Comparison of ENCODE assay signal across 1 cellular context in the genomic region with DNA sequence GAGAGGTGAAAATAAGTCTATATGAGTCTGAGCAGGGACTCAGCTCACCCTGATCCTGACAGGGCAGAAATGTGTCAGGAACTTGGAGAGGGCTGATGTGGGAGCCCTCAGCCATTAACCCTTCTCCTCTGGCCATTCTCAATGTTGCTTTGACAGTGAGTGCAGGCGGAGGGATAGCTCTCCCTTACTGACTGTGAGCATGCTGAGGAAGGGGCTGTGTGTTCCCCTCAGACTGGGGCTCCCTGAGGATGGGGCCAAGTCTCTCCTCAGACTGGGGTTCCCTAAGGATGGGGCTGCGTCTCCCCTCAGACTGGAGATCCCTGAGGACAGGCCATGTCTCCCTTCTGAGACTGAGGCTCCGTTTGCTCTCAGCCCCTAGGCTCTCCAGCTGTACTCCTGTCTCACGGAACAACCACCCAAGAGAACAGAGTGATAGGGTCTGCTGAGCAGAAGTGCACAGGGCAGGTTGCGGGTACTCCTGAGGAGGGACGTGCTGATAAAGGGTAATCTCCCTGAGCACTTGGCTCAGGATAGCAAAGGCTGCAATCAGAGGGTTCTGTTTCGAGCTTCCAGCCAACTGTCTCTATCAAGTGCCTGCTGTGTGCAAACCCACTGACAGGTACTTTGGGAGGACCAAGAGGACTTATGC.
TF ChIP-seq lines count a peak whose summit lies in the region.

No MANE protein-coding gene starts in this region.

TF ChIP-seq in K562, 482 proteins besides CTCF, POLR2A, EP300 and RAD21 (continued from another document):
- TF ChIP-seq RB1 (IDR thresholded peaks at IDR 0.05; ENCODE audit: low read depth) (no peak; the same call in 1 of the 2 replicates), SAP30 (IDR thresholded peaks at IDR 0.05; ENCODE audit: borderline replicate concordance, insufficient read depth, low read depth, low read length, poor library complexity, severe bottlenecking) (no peak), ZNF668 (CRISPR knock-in tag; IDR thresholded peaks at IDR 0.05) (no peak), ZNF436 (CRISPR knock-in tag; IDR thresholded peaks at IDR 0.05) (no peak)
